23 cellular contexts compared by ENCODE assay signal in genomic region chr15:59280855-59281254, GRCh38.
"Had no signal": no experiment of that assay in that cellular context is flagged by ENCODE, and none has a peak within 500 bp of the region (broad histone marks: within the 10 kb centered on the region; RNA-seq: fewer than 3 reads in every experiment).

No MANE protein-coding gene starts in this region.

- ATAC-seq: activated T-cell treated with anti-CD3 and anti-CD28 coated beads, Interleukin-2, amount 50 U/mL, for 72 hours; gastrocnemius medialis; left cardiac atrium; pancreas had no signal

- H3K36me3 ChIP-seq: colonic mucosa, esophagus squamous epithelium, gastrocnemius medialis, pancreas, right atrium auricular region, tibial artery had no signal

- H3K9me3 ChIP-seq: colonic mucosa, esophagus squamous epithelium, gastrocnemius medialis, pancreas, psoas muscle, right atrium auricular region, tibial artery had no signal

- H3K27ac ChIP-seq: colonic mucosa, esophagus squamous epithelium, gastrocnemius medialis, pancreas, psoas muscle, right atrium auricular region, tibial artery had no signal

- DNase-seq: activated CD4-positive, alpha-beta T cell treated with anti-CD3 and anti-CD28 coated beads for 4 hours; activated CD4-positive, alpha-beta T cell treated with anti-CD3 and anti-CD28 coated beads, Interleukin-2, amount 50 U/mL, for 48 hours; activated CD4-positive, CD25-positive, alpha-beta regulatory T cell; activated effector memory CD4-positive, alpha-beta T cell treated with Interleukin-2 at 50 U/mL for 16 hours; activated naive CD4-positive, alpha-beta T cell treated with anti-CD3 and anti-CD28 coated beads for 36 hours; activated naive CD8-positive, alpha-beta T cell treated with anti-CD3 and anti-CD28 coated beads, Interleukin-2, amount 10 ng/mL, durations not matched to agents 7 days and 5 days; activated T-cell treated with anti-CD3 and anti-CD28 coated beads, Interleukin-2, amount 50 U/mL, for 72 hours; amniotic stem cell; colonic mucosa; endodermal cell; esophagus squamous epithelium; gastrocnemius medialis; hypothalamus; islet precursor cell; left cardiac atrium; nephron progenitor cell; pancreas; psoas muscle; stimulated activated CD4-positive, alpha-beta T cell treated with anti-CD3 and anti-CD28 coated beads, Interleukin-4, amount 100 ng/mL, for 4 hours; substantia nigra; T1000; tibial artery had no signal

- H3K4me1 ChIP-seq: colonic mucosa, pancreas, psoas muscle, right atrium auricular region had no signal

- H3K4me3 ChIP-seq: colonic mucosa, esophagus squamous epithelium, gastrocnemius medialis, pancreas, psoas muscle, right atrium auricular region, tibial artery had no signal

- H3K27me3 ChIP-seq: colonic mucosa, esophagus squamous epithelium, gastrocnemius medialis, pancreas, right atrium auricular region, tibial artery had no signal
